22 cellular contexts compared by ENCODE assay signal in genomic region chr17:43813386-43813785, GRCh38. TPM values are rescaled to one million over a fixed set of nuclear protein-coding genes. Genes with fewer than 3 reads are reported as not detected.
DNase-seq lines count a peak whose midpoint lies in the region; FAIRE-seq lines count a peak whose summit lies in the region.
"Had no signal": no experiment of that assay in that cellular context is flagged by ENCODE, and none has a peak within 500 bp of the region (broad histone marks: within the 10 kb centered on the region; RNA-seq: fewer than 3 reads in every experiment).

No MANE protein-coding gene starts in this region.

- in situ Hi-C loops in ACHN (cut with HindIII; ENCODE audit: low pct_ligation_motif_present, low pct_unique_long_range_greater_than_20kb, low sequenced_read_pairs) = no loop called here

- no peak for FAIRE-seq in RCC 7860 (lab: Jason Lieb, UNC)
- FAIRE-seq: GM12892 had no signal

- peak; percentile 26 for DNase-seq in ACHN
- DNase-seq in RCC 7860 (ENCODE audit: low spot score) = peak; percentile 36
- DNase-seq in kidney tubule cell (ENCODE audit: low spot score) = peak; percentile 35
- DNase-seq in renal cortical epithelial cell (ENCODE audit: low read depth) = peak; percentile 26
- DNase-seq in NCI-H226 = no peak
- DNase-seq in HPDE6-E6E7 (ENCODE audit: extremely low spot score) = no peak
- DNase-seq in NOMO-1 treated with dmso at 0.1 percent for 144 hours (lab: John Stamatoyannopoulos, UW; ENCODE audit: unreplicated experiment) = no peak
- no peak for DNase-seq in activated CD8-positive, alpha-beta memory T cell treated with anti-CD3 and anti-CD28 coated beads, Interleukin-2, amount 50 U/mL, for 48 hours
- DNase-seq: CD4-positive, alpha-beta T cell; COR-L47; GOT3; KG1; NCI-H1092 treated with DMSO at 0.1 percent for 48 hours; NCI-H1436 treated with DMSO at 0.1 percent for 48 hours; NCI-H1930; NCI-H510A had no signal

RNA-seq across cellular contexts. Expression of gene MPP3, which starts 19.6 kb away (rescaled TPM):
- 6.8 and 8.5 TPM in 2 replicates for total RNA-seq in renal cortical epithelial cell

RNA-seq across cellular contexts. Expression of gene CFAP97D1, which starts 33.2 kb away (rescaled TPM):
- total RNA-seq in renal cortical epithelial cell = under 0.01 TPM in 1 of 2 replicates, not detected in the other
- total RNA-seq: A673; CD4-positive, alpha-beta T cell; G401; Right ventricle myocardium inferior; SJSA1 had no signal

RNA-seq across cellular contexts. Expression of gene CD300LG, which starts 33.6 kb away (rescaled TPM):
- total RNA-seq in renal cortical epithelial cell = not detected in 2 replicates
- total RNA-seq: A673; CD4-positive, alpha-beta T cell; G401; HT-29; SJSA1 had no signal

RNA-seq across cellular contexts. Expression of gene DUSP3, which starts 34.6 kb away (rescaled TPM):
- total RNA-seq in renal cortical epithelial cell = 96.0 and 132 TPM in 2 replicates

RNA-seq across cellular contexts. Expression of gene SOST, which starts 54.8 kb away (rescaled TPM):
- not detected in 2 replicates for total RNA-seq in renal cortical epithelial cell
- total RNA-seq: A673; CD4-positive, alpha-beta T cell; HT-29; Right ventricle myocardium inferior had no signal

Comparison
In these comparisons a context has a peak if more than half of its experiments do, and no peak if none do; other contexts are left out.
1. DNase-seq: peak in ACHN (single experiment), RCC 7860 (single experiment), kidney tubule cell (single experiment) and renal cortical epithelial cell (single experiment); none in NCI-H226 (single experiment), HPDE6-E6E7 (single experiment), NOMO-1 treated with dmso at 0.1 percent for 144 hours (single experiment) and activated CD8-positive, alpha-beta memory T cell treated with anti-CD3 and anti-CD28 coated beads, Interleukin-2, amount 50 U/mL, for 48 hours (single experiment).